In genomic region chr15:75577401-75578205, GRCh38 we compare ENCODE assay signal across 8 cellular contexts. TPM values are rescaled to one million over a fixed set of nuclear protein-coding genes. Genes with fewer than 3 reads are reported as not detected.
DNase-seq lines count a peak whose midpoint lies in the region; ATAC-seq and TF ChIP-seq lines count a peak whose summit lies in the region.

No MANE protein-coding gene starts in this region.

- H3K4me1 ChIP-seq in A673 (ENCODE audit: insufficient read depth, low read length, poor library complexity, severe bottlenecking) (peaks cover 26% of the 10 kb centered on the region), HAP-1 (peaks cover 35% of the 10 kb centered on the region), esophagus squamous epithelium (peaks cover 6 to 38% (median 26%) of the 10 kb centered on the region in 3 donors), neuron (ENCODE audit: insufficient read depth, low read length) (peaks cover 16% of the 10 kb centered on the region)

- in situ Hi-C loops in HAP-1 (cut with MboI; ENCODE audit: low sequenced_read_pairs): no loop called here

- BruUV-seq in A673 (replicated peaks; lab: Mats Ljungman, UMichigan): TSS peak; percentile 52

- DNase-seq in A673 (ENCODE audit: low spot score): no peak
- DNase-seq in HAP-1 (ENCODE audit: low spot score in 2 of 2): peak; percentile 45 to 51
- no peak for DNase-seq in T-helper 17 cell
- DNase-seq in esophagus squamous epithelium (lab: John Stamatoyannopoulos, UW): no peak
- DNase-seq in GF-D8 (lab: John Stamatoyannopoulos, UW): no peak
- no peak for DNase-seq in stimulated activated CD8-positive, alpha-beta memory T cell treated with anti-CD3 and anti-CD28 coated beads, Interleukin-4, amount 100 ng/mL, for 48 hours

- ATAC-seq in T-helper 17 cell: no peak
- ATAC-seq in GM18502 (IDR thresholded peaks at IDR 0.05; ENCODE audit: poor library complexity, unreplicated experiment): no peak

- H3K27me3 Mint-ChIP-seq in T-helper 17 cell: no peaks in the 10 kb centered on the region

- CTCF ChIA-PET in A673 (lab: Charles Lee): interaction anchor here (0.5 kb wide), 1 partner anchor 696 kb away, joined by 3 read pairs; no protein-coding TSS in a partner anchor

- H3K9me3 ChIP-seq in A673 (ENCODE audit: low read depth, low read length, poor library complexity, severe bottlenecking) (no peaks in the 10 kb centered on the region), HAP-1 (no peaks in the 10 kb centered on the region), T-helper 17 cell (ENCODE audit: control insufficient read depth, low read length, poor library complexity, severe bottlenecking) (no peaks in the 10 kb centered on the region), esophagus squamous epithelium (no peaks in the 10 kb centered on the region), neuron (ENCODE audit: low read length) (no peaks in the 10 kb centered on the region)

- peak overlapping the region; percentile 97 for H3K27ac ChIP-seq in A673 (ENCODE audit: low read depth, low read length, poor library complexity, severe bottlenecking)
- H3K27ac ChIP-seq in esophagus squamous epithelium: peak overlapping the region; percentile 91 to 93 (median 92)

- TF ChIP-seq POLR2A in esophagus squamous epithelium (IDR thresholded peaks at IDR 0.05): no peak

- peak overlapping the region; percentile 93 for H3K4me3 Mint-ChIP-seq in T-helper 17 cell

- POLR2A ChIA-PET in A673 (lab: Charles Lee; ENCODE audit: low non-redundant PET): no interaction called here

- H3K36me3 Mint-ChIP-seq in T-helper 17 cell (ENCODE audit: low read depth): no peaks in the 10 kb centered on the region

- H3K4me3 ChIP-seq in A673 (ENCODE audit: low read depth, low read length, poor library complexity, severe bottlenecking) (peak overlapping the region; percentile 85), HAP-1 (peak overlapping the region; percentile 76), esophagus squamous epithelium (peak overlapping the region; percentile 67 to 98 (median 84)), neuron (ENCODE audit: low read length) (peak overlapping the region; percentile 98)

- intact Hi-C loops in A673 (cut with micrococcal nuclease; ENCODE audit: unreplicated experiment) (no loop called here), esophagus squamous epithelium (cut with DNase I) (no loop called here)

- peak overlapping the region; percentile 87 for H2AFZ ChIP-seq in neuron (ENCODE audit: low read depth, low read length)

- H3K27me3 ChIP-seq in A673 (replicated peaks; ENCODE audit: insufficient read depth, low read depth, low read length, poor library complexity): no peaks in the 10 kb centered on the region
- no peaks in the 10 kb centered on the region for H3K27me3 ChIP-seq in HAP-1 (ENCODE audit: low read depth)
- H3K27me3 ChIP-seq in esophagus squamous epithelium: no peaks in the 10 kb centered on the region
- no peaks in the 10 kb centered on the region for H3K27me3 ChIP-seq in neuron (ENCODE audit: insufficient read depth, low read length)

- WGBS in esophagus squamous epithelium, 2 donors: 0 to 4% methylated on average over 11 to 13 of the region's 13 CpGs

- no peak for TF ChIP-seq CTCF in A673 (conservative IDR thresholded peaks at IDR 0.05; ENCODE audit: low read depth, low read length)
- TF ChIP-seq CTCF in esophagus squamous epithelium (IDR thresholded peaks at IDR 0.05): no peak

- H3K36me3 ChIP-seq in A673 (ENCODE audit: insufficient read depth, low read length, poor library complexity, severe bottlenecking) (no peaks in the 10 kb centered on the region), HAP-1 (replicated peaks) (0 out of 2 replicates have a peak, but pooled peaks cover 3% of the 10 kb centered on the region), esophagus squamous epithelium (no peaks in the 10 kb centered on the region), neuron (ENCODE audit: insufficient read depth, low read length) (peaks cover 5% of the 10 kb centered on the region)

- H3K4me1 Mint-ChIP-seq in T-helper 17 cell: peaks cover 35% of the 10 kb centered on the region

- H3K27ac Mint-ChIP-seq in T-helper 17 cell: peak overlapping the region; percentile 93

RNA-seq across cellular contexts. Expression of gene PTPN9, which starts 1.5 kb away (rescaled TPM):
- total RNA-seq in A673 (2021) (60.9 and 64.9 TPM in 2 replicates), T-helper 17 cell (10 to 100 TPM; 19.8 to 21.6 TPM), esophagus squamous epithelium (10 to 100 TPM in 1 of 4 donors, 1 to 10 TPM in 3; 4.9 to 13.5 (median 8.5) TPM)

RNA-seq across cellular contexts. Expression of gene SNUPN, which starts 47.9 kb away (rescaled TPM):
- total RNA-seq in A673 (2021): 32.8 and 34.6 TPM in 2 replicates
- total RNA-seq in T-helper 17 cell: 10 to 100 TPM; 14.5 to 15.0 TPM
- total RNA-seq in esophagus squamous epithelium: 10 to 100 TPM in 3 of 4 donors, 1 to 10 TPM in 1; 8.7 to 19.1 (median 13.5) TPM

Comparison
In these comparisons a context has a peak if more than half of its experiments do, and no peak if none do; other contexts are left out.
1. DNase-seq: peak in HAP-1 (2 of 2); none in A673 (single experiment), T-helper 17 cell (0 of 3), esophagus squamous epithelium (single experiment), GF-D8 (single experiment) and stimulated activated CD8-positive, alpha-beta memory T cell treated with anti-CD3 and anti-CD28 coated beads, Interleukin-4, amount 100 ng/mL, for 48 hours (single experiment).
2. Peak in every context shown above with its lines, with median percentiles within 50 percentile points of each other: H3K4me3 ChIP-seq.